Comparison of ENCODE assay signal across 22 cellular contexts in the genomic region with DNA sequence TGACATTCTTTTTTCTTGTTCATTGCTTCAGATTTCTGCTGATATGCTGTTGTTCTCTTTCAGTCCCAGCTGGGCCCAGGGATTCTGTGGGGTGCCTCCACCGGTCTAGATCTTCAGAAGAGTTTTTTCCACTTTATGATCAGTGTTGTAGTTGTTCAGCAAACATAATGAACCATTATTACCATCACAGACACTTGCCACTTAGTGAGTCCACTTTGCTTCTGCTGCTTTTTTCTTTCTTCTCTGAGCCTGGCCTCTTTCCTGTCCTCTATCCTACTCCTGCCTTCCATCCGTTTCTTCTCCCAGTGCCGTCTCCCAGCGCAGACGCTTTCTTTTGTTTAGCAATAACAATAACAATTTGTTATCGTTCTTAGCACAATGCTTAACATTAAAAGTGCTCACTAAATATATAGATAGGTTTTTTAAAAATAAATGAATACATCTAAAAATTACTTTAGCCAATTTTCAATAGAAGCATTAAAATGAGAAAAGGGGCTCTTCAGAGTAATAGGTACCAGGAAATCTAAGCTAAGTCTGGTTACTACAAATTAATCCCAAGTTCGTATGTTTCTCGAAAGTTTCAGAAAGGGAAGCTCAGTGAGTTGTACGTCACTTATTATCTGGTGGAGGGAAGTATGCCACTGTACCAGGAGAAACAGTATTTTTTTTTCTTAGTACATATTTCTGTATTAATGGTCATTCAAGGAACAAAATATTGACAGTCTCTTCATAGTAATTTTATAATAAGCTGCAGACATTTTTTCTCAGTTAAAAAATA.
DNase-seq lines count a peak whose midpoint lies in the region; ATAC-seq and TF ChIP-seq lines count a peak whose summit lies in the region.
"Had no signal": no experiment of that assay in that cellular context is flagged by ENCODE, and none has a peak within 500 bp of the region (broad histone marks: within the 10 kb centered on the region; RNA-seq: fewer than 3 reads in every experiment).

No MANE protein-coding gene starts in this region.

- POLR2A ChIA-PET in A673 (lab: Charles Lee; ENCODE audit: low non-redundant PET): no interaction called here

- 86 to 91% (median 91%) methylated on average over 9 of the region's 9 CpGs for WGBS in adipose tissue, 3 donors

- no peaks in the 10 kb centered on the region for H3K27me3 ChIP-seq in A673 (replicated peaks; ENCODE audit: insufficient read depth, low read depth, low read length, poor library complexity)
- H3K27me3 ChIP-seq: Peyer's patch, SJSA1 had no signal

- H3K4me1 ChIP-seq in A673 (ENCODE audit: insufficient read depth, low read length, poor library complexity, severe bottlenecking): peaks cover 75% of the 10 kb centered on the region
- H3K4me1 ChIP-seq: Peyer's patch had no signal

- no peaks in the 10 kb centered on the region for H3K36me3 ChIP-seq in A673 (ENCODE audit: insufficient read depth, low read length, poor library complexity, severe bottlenecking)
- H3K36me3 ChIP-seq: Peyer's patch had no signal

- ATAC-seq in left cardiac atrium (no peak), HG02970 (IDR thresholded peaks at IDR 0.05; ENCODE audit: low FRiP score, unreplicated experiment) (no peak), HG03469 (IDR thresholded peaks at IDR 0.05; ENCODE audit: unreplicated experiment) (no peak)
- ATAC-seq: CD8-positive, alpha-beta T cell had no signal

- DNase-seq in A673 (ENCODE audit: low spot score) (no peak), endothelial cell (ENCODE audit: low spot score) (no peak), neural crest cell (ENCODE audit: low read depth, low spot score) (no peak), left cardiac atrium (no peak)
- no peak for DNase-seq in T-helper 2 cell treated with Interferon-gamma antibody and Interleukin-4, amounts not matched to agents 5 μg/mL and 100 μg/mL, for 36 hours (ENCODE audit: low spot score)
- DNase-seq: 8988T; Calu3; CD8-positive, alpha-beta T cell; DMS53; EL; MM.1S; NCI-H1092; NCI-H1436 treated with DMSO at 0.1 percent for 48 hours; NCI-H2029 treated with DMSO at 0.1 percent for 48 hours; NCI-H2171 treated with DMSO at 0.1 percent for 48 hours; NCI-H446; Peyer's patch had no signal

- intact Hi-C loops in A673 (cut with micrococcal nuclease; ENCODE audit: unreplicated experiment) (no loop called here), left cardiac atrium (cut with DNase I) (loop anchor here in 1 of 2 donors (10.0 kb wide), 1 partner anchor 98 kb away; a partner anchor contains a TSS)

- H3K27ac ChIP-seq in A673 (ENCODE audit: low read depth, low read length, poor library complexity, severe bottlenecking): peak overlapping the region; percentile 79
- H3K27ac ChIP-seq in adipose tissue (ENCODE audit: low read depth, low read length): peak overlapping the region; percentile 79
- H3K27ac ChIP-seq: Peyer's patch, SJSA1 had no signal

- H3K4me1 Mint-ChIP-seq in endothelial cell (ENCODE audit: unreplicated experiment) (peaks cover 95% of the 10 kb centered on the region), neural crest cell (peaks cover 66% of the 10 kb centered on the region)
- no peaks in the 10 kb centered on the region for H3K4me1 Mint-ChIP-seq in T-helper 2 cell treated with Interferon-gamma antibody and Interleukin-4, amounts not matched to agents 5 μg/mL and 100 μg/mL, for 36 hours (ENCODE audit: low read depth)

- no peak overlapping the region for H3K4me3 ChIP-seq in A673 (ENCODE audit: low read depth, low read length, poor library complexity, severe bottlenecking)
- H3K4me3 ChIP-seq: Peyer's patch, SJSA1 had no signal

- no peak for TF ChIP-seq CTCF in A673 (conservative IDR thresholded peaks at IDR 0.05; ENCODE audit: low read depth, low read length)
- no peak for TF ChIP-seq CTCF in endothelial cell (IDR thresholded peaks at IDR 0.05; ENCODE audit: unreplicated experiment)
- no peak for TF ChIP-seq CTCF in neural crest cell (conservative IDR thresholded peaks at IDR 0.05)

- H3K4me3 Mint-ChIP-seq in endothelial cell (ENCODE audit: unreplicated experiment) (peak overlapping the region; percentile 33), neural crest cell (no peak overlapping the region)
- H3K4me3 Mint-ChIP-seq in T-helper 2 cell treated with Interferon-gamma antibody and Interleukin-4, amounts not matched to agents 5 μg/mL and 100 μg/mL, for 36 hours: no peak overlapping the region
- H3K4me3 Mint-ChIP-seq: B cell; CD8-positive, alpha-beta T cell had no signal

- H3K27me3 Mint-ChIP-seq in endothelial cell (ENCODE audit: unreplicated experiment): peaks cover 9% of the 10 kb centered on the region
- H3K27me3 Mint-ChIP-seq in neural crest cell (ENCODE audit: low read depth): no peaks in the 10 kb centered on the region
- H3K27me3 Mint-ChIP-seq in T-helper 2 cell treated with Interferon-gamma antibody and Interleukin-4, amounts not matched to agents 5 μg/mL and 100 μg/mL, for 36 hours (ENCODE audit: low read depth): peaks cover 4% of the 10 kb centered on the region
- H3K27me3 Mint-ChIP-seq: B cell had no signal

- H3K27ac Mint-ChIP-seq in endothelial cell (ENCODE audit: unreplicated experiment) (peak overlapping the region; percentile 94), neural crest cell (ENCODE audit: unreplicated experiment) (peak overlapping the region; percentile 81)
- H3K27ac Mint-ChIP-seq in T-helper 2 cell treated with Interferon-gamma antibody and Interleukin-4, amounts not matched to agents 5 μg/mL and 100 μg/mL, for 36 hours: no peak overlapping the region
- H3K27ac Mint-ChIP-seq: B cell; CD8-positive, alpha-beta T cell had no signal

- BruUV-seq in A673 (replicated peaks; lab: Mats Ljungman, UMichigan): no TSS peak

- H3K9me3 Mint-ChIP-seq in endothelial cell (ENCODE audit: unreplicated experiment): no peaks in the 10 kb centered on the region
- no peaks in the 10 kb centered on the region for H3K9me3 Mint-ChIP-seq in neural crest cell
- no peaks in the 10 kb centered on the region for H3K9me3 Mint-ChIP-seq in T-helper 2 cell treated with Interferon-gamma antibody and Interleukin-4, amounts not matched to agents 5 μg/mL and 100 μg/mL, for 36 hours
- H3K9me3 Mint-ChIP-seq: CD8-positive, alpha-beta T cell had no signal

- CTCF ChIA-PET in A673 (lab: Charles Lee): no interaction called here

- H3K36me3 Mint-ChIP-seq in endothelial cell (ENCODE audit: low read depth, unreplicated experiment) (peaks cover 3% of the 10 kb centered on the region), neural crest cell (ENCODE audit: low read depth) (no peaks in the 10 kb centered on the region)
- no peaks in the 10 kb centered on the region for H3K36me3 Mint-ChIP-seq in T-helper 2 cell treated with Interferon-gamma antibody and Interleukin-4, amounts not matched to agents 5 μg/mL and 100 μg/mL, for 36 hours (ENCODE audit: low read depth)
- H3K36me3 Mint-ChIP-seq: CD8-positive, alpha-beta T cell had no signal

- no peaks in the 10 kb centered on the region for H3K9me3 ChIP-seq in A673 (ENCODE audit: low read depth, low read length, poor library complexity, severe bottlenecking)
- H3K9me3 ChIP-seq: Peyer's patch, SJSA1 had no signal
